8 cellular contexts compared by ENCODE assay signal in the genomic region with DNA sequence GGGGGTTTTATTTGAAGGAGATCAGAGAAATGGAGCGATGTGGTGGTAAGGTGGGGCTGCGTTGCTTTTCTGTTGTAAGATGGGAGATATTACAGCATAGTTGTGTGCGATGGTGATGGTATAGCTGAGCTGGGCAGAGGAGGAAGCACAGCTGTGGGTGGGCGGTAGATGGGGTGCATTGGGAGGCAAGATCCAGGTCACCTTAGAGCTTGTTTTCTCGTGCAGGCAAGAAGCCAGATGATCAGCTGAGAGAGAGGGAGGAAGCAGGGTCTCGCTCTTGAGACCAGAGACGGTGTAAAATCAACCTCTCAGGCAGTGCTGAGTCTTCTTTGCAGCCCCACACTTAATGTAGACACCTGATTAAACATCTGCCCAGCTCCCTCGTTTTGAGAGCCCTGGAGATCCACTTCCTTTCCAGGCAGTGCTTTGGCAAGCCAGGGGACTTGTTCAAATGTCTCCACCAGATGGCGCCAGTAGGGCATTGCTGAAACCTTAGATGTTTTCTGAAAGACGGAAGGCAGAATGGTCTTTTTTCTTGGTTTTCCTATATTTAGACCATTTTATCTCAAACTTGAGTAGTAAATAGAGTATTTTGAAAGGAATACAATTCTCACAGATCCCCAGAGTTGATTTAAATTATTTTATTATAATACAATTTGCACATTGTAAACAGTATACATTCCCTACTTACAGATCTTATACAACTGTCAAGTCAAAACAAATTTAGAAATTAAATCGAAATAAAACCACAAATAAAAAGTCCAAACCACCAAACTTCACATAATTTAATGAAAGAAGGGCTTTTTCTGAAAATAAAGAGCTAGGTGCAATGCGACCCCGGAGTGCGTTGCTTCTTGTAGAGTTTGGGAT. TPM values are rescaled to one million over a fixed set of nuclear protein-coding genes. Genes with fewer than 3 reads are reported as not detected.
DNase-seq lines count a peak whose midpoint lies in the region; ATAC-seq, FAIRE-seq and TF ChIP-seq lines count a peak whose summit lies in the region.

No MANE protein-coding gene starts in this region.

- in situ Hi-C loops in HAP-1 (cut with MboI; ENCODE audit: low sequenced_read_pairs) = loop anchor here (5.0 kb wide), 1 partner anchor 550 kb away; no protein-coding TSS in a partner anchor

- no peaks in the 10 kb centered on the region for H3K9me3 Mint-ChIP-seq in MCF 10A (ENCODE audit: unreplicated experiment)

- H3K36me3 ChIP-seq in HAP-1 (replicated peaks) (peaks cover 8% of the 10 kb centered on the region; the same call in 1 of the 2 replicates), WERI-Rb-1 (no peaks in the 10 kb centered on the region)

- no peak overlapping the region for H3K27ac ChIP-seq in WERI-Rb-1

- H3K4me1 ChIP-seq in HAP-1 = peaks cover 3% of the 10 kb centered on the region

- H3K27ac Mint-ChIP-seq in MCF 10A (ENCODE audit: low read depth, unreplicated experiment) = peak overlapping the region; percentile 3

- no peaks in the 10 kb centered on the region for H3K27me3 ChIP-seq in HAP-1 (ENCODE audit: low read depth)
- peaks cover 12% of the 10 kb centered on the region for H3K27me3 ChIP-seq in WERI-Rb-1 (ENCODE audit: insufficient read depth, low read depth, severe bottlenecking)

- CTCF ChIA-PET in MCF 10A (lab: Yijun Ruan, JAX) = interaction anchor here (0.6 to 6.1 kb wide), 83 partner anchors 9 to 1081 kb away, joined by 3 to 144 read pairs (median 3); a partner anchor contains a TSS

- FAIRE-seq in islet of Langerhans (lab: Jason Lieb, UNC) = peak; percentile 95

- intact Hi-C loops in MCF 10A (cut with micrococcal nuclease) = loop anchor here (1.0 to 5.0 kb wide), 3 partner anchors 296 to 544 kb away; no protein-coding TSS in a partner anchor

- H3K4me3 ChIP-seq in HAP-1 = no peak overlapping the region
- no peak overlapping the region for H3K4me3 ChIP-seq in WERI-Rb-1 (ENCODE audit: low read depth, low read length)

- DNase-seq in COLO668 (lab: John Stamatoyannopoulos, UW; ENCODE audit: unreplicated experiment) = peak; percentile 83
- DNase-seq in HAP-1 (ENCODE audit: low spot score in 2 of 2) = peak; percentile 56 to 88
- peak; percentile 78 for DNase-seq in NCI-H2171 treated with DMSO at 0.1 percent for 48 hours (lab: John Stamatoyannopoulos, UW)
- DNase-seq in WERI-Rb-1 = peak; percentile 66
- DNase-seq in MCF 10A (ENCODE audit: unreplicated experiment) = peak; percentile 79
- peak; percentile 42 to 70 for DNase-seq in stimulated activated CD4-positive, alpha-beta T cell treated with anti-CD3 and anti-CD28 coated beads, Interleukin-15, amount 100 ng/mL, for 48 hours (ENCODE audit: low read depth in 2 of 2)

- no peak overlapping the region for H3K4me3 Mint-ChIP-seq in MCF 10A (ENCODE audit: unreplicated experiment)

- peaks cover 23% of the 10 kb centered on the region for H3K27me3 Mint-ChIP-seq in MCF 10A (ENCODE audit: insufficient read depth, unreplicated experiment)

- BruUV-seq in MCF 10A (replicated peaks; lab: Mats Ljungman, UMichigan) = no TSS peak

- TF ChIP-seq CTCF in WERI-Rb-1 (IDR thresholded peaks at IDR 0.05; ENCODE audit: low read depth, low read length) (peak; percentile 75), MCF 10A (IDR thresholded peaks at IDR 0.05; ENCODE audit: unreplicated experiment) (peak; percentile 83)

- H3K9me3 ChIP-seq in HAP-1 (no peaks in the 10 kb centered on the region), WERI-Rb-1 (ENCODE audit: severe bottlenecking) (no peaks in the 10 kb centered on the region)

- no peaks in the 10 kb centered on the region for H3K4me1 Mint-ChIP-seq in MCF 10A (ENCODE audit: insufficient read depth, unreplicated experiment)

- no peak for ATAC-seq in GM21367 (IDR thresholded peaks at IDR 0.05; ENCODE audit: unreplicated experiment)

- POLR2A ChIA-PET in MCF 10A (lab: Yijun Ruan, JAX) = interaction anchor here (0.6 to 1.4 kb wide), 6 partner anchors 13 to 549 kb away, joined by 3 to 4 read pairs (median 4); no protein-coding TSS in a partner anchor

- no peaks in the 10 kb centered on the region for H3K36me3 Mint-ChIP-seq in MCF 10A (ENCODE audit: insufficient read depth, unreplicated experiment)

RNA-seq across cellular contexts. Expression of a gene that starts 21.1 kb away (rescaled TPM):
- 0.37 TPM in 2 replicates for total RNA-seq in MCF 10A (2022)
